Comparison of ENCODE assay signal across 23 cellular contexts in the genomic region with DNA sequence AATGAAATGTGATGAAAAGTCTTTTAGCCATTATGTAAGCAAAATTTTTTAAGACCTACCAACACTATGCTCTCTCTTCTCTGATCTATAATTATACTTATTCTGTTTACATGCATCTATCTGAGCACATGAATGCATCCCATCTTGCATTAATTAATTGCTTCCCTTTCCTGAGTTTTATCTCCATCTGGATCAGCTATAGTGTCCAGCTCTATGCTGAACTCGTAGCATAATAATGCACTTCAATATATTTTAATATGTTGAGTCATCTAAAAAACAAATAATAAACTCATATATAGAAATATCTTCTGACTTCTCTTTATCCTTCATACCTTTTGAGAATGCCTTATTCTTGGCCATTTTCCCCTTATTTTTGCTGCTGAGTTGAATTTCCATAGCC.
"Had no signal": no experiment of that assay in that cellular context is flagged by ENCODE, and none has a peak within 500 bp of the region (broad histone marks: within the 10 kb centered on the region; RNA-seq: fewer than 3 reads in every experiment).

No MANE protein-coding gene starts in this region.

- H3K36me3 ChIP-seq: gastrocnemius medialis, heart right ventricle, left lung, lower lobe of right lung, neural progenitor cell, ovary, right atrium auricular region, sigmoid colon, stomach, thoracic aorta, transverse colon had no signal

- H3K9ac ChIP-seq: neural progenitor cell had no signal

- ATAC-seq: gastrocnemius medialis; heart right ventricle; left lung; lower lobe of right lung; natural killer cell treated with Interleukin-12 subunit alpha and Interleukin-12 subunit beta and Interleukin-15 and Interleukin-18, amount 100 ng/mL, for 72 hours had no signal

- H3K27ac ChIP-seq: coronary artery, gastrocnemius medialis, heart right ventricle, left lung, lower lobe of right lung, neural progenitor cell, ovary, right atrium auricular region, sigmoid colon, skin epidermis, stomach, thoracic aorta, transverse colon had no signal

- H3K4me2 ChIP-seq: neural progenitor cell had no signal

- DNase-seq: effector CD4-positive, alpha-beta T cell; endodermal cell; gastrocnemius medialis; heart right ventricle; hypothalamus; islet precursor cell; left lung; lower lobe of right lung; midbrain; nucleus accumbens; ovary; sigmoid colon; stimulated activated CD4-positive, alpha-beta T cell treated with anti-CD3 and anti-CD28 coated beads, Interleukin-12 subunit alpha, Interleukin-12 subunit beta, amount 100 ng/mL, for 4 hours; stimulated activated naive CD4-positive, alpha-beta T cell; stomach; substantia nigra; transverse colon had no signal

- H2AFZ ChIP-seq: neural progenitor cell had no signal

- H3K27me3 ChIP-seq: gastrocnemius medialis, heart right ventricle, left lung, neural progenitor cell, ovary, right atrium auricular region, sigmoid colon, stomach, transverse colon had no signal

- H3K9me3 ChIP-seq: gastrocnemius medialis, heart right ventricle, left lung, lower lobe of right lung, ovary, right atrium auricular region, sigmoid colon, stomach, thoracic aorta, transverse colon had no signal

- H3K4me1 ChIP-seq: gastrocnemius medialis, heart right ventricle, left lung, lower lobe of right lung, neural progenitor cell, right atrium auricular region, sigmoid colon, stomach, transverse colon had no signal

- H3K4me3 ChIP-seq: coronary artery, gastrocnemius medialis, heart right ventricle, left lung, lower lobe of right lung, neural progenitor cell, ovary, right atrium auricular region, sigmoid colon, skin epidermis, stomach, thoracic aorta, transverse colon had no signal
